In the genomic region with DNA sequence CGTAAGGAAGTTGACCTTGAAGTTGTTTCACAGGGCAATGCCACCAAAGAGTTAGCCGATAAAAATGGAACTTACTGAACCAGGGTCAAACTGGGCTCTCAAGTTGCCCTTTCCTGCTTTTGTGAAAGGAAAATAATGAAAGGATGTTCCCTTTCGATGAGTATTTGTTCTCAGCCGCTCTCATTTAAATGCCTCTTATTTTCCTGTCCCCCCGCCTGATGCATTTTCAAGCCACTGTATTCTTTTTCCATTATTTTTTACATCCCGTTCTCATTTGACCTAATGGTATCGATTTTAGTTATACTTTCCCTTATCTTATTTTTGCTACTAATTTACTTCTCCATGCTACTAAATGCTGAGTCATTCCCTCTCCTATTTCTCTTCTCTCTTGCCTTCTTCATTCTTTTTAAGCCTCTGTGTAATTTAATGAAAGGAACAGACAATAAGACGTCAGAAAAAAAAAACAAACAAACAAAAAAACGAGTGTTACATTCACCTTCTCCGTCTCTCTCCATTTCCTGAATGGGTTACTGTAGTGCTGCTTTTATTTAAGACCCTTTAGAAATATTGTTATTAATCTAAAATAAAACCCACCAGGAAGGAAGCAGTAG, we compare ENCODE assay signal across 8 cellular contexts. TPM values are rescaled to one million over a fixed set of nuclear protein-coding genes. Genes with fewer than 3 reads are reported as not detected.
A peak's percentile ranks its signal among the peaks of the same experiment; 100 is the strongest.
DNase-seq lines count a peak whose midpoint lies in the region; ATAC-seq and TF ChIP-seq lines count a peak whose summit lies in the region.

No MANE protein-coding gene starts in this region.

- peak overlapping the region; percentile 85 to 97 (median 92) for H3K27ac ChIP-seq in esophagus squamous epithelium
- peak overlapping the region; percentile 76 to 81 for H3K27ac ChIP-seq in ovary

- peaks cover 0 to 30% (median 0%) of the 10 kb centered on the region in 3 donors for H3K36me3 ChIP-seq in esophagus squamous epithelium
- H3K36me3 ChIP-seq in ovary = no peaks in the 10 kb centered on the region

- no peaks in the 10 kb centered on the region for H3K9me3 Mint-ChIP-seq in stimulated activated naive CD8-positive, alpha-beta T cell treated with anti-CD3 and anti-CD28 coated beads, Interleukin-15, Interleukin-2, amounts not matched to agents 100 ng/mL and 50 ng/mL, for 24 hours

- TF ChIP-seq EP300 in ovary (IDR thresholded peaks at IDR 0.05) = no peak

- H3K4me1 ChIP-seq in esophagus squamous epithelium (peaks cover 7 to 39% (median 13%) of the 10 kb centered on the region in 3 donors), ovary (ENCODE audit: insufficient read depth) (peaks cover 6% of the 10 kb centered on the region)

- no peak for ATAC-seq in stimulated activated naive CD8-positive, alpha-beta T cell treated with anti-CD3 and anti-CD28 coated beads, Interleukin-15, Interleukin-2, amounts not matched to agents 100 U/mL and 50 U/mL, for 24 hours
- no peak for ATAC-seq in HG02642 (IDR thresholded peaks at IDR 0.05; ENCODE audit: poor library complexity, unreplicated experiment)

- H3K4me3 ChIP-seq in esophagus squamous epithelium (peak overlapping the region; percentile 72 to 96 (median 74)), ovary (peak overlapping the region; percentile 69)

- peaks cover 11% of the 10 kb centered on the region for H3K27me3 Mint-ChIP-seq in stimulated activated naive CD8-positive, alpha-beta T cell treated with anti-CD3 and anti-CD28 coated beads, Interleukin-15, Interleukin-2, amounts not matched to agents 100 ng/mL and 50 ng/mL, for 24 hours

- peaks cover 37% of the 10 kb centered on the region for H3K4me1 Mint-ChIP-seq in stimulated activated naive CD8-positive, alpha-beta T cell treated with anti-CD3 and anti-CD28 coated beads, Interleukin-15, Interleukin-2, amounts not matched to agents 100 ng/mL and 50 ng/mL, for 24 hours (ENCODE audit: low read depth)

- H3K4me3 Mint-ChIP-seq in stimulated activated naive CD8-positive, alpha-beta T cell treated with anti-CD3 and anti-CD28 coated beads, Interleukin-15, Interleukin-2, amounts not matched to agents 100 ng/mL and 50 ng/mL, for 24 hours = peak overlapping the region; percentile 86

- TF ChIP-seq CTCF in esophagus squamous epithelium (IDR thresholded peaks at IDR 0.05) (no peak), ovary (IDR thresholded peaks at IDR 0.05) (no peak)

- intact Hi-C loops in esophagus squamous epithelium (cut with DNase I) (no loop called here), ovary (cut with DNase I) (loop anchor here in 3 of 4 donors (5.0 to 10.0 kb wide), 3 partner anchors 154 to 159 kb away; no protein-coding TSS in a partner anchor)

- TF ChIP-seq POLR2A in esophagus squamous epithelium (IDR thresholded peaks at IDR 0.05) = no peak
- no peak for TF ChIP-seq POLR2A in ovary (IDR thresholded peaks at IDR 0.05)

- peak overlapping the region; percentile 96 for H3K27ac Mint-ChIP-seq in stimulated activated naive CD8-positive, alpha-beta T cell treated with anti-CD3 and anti-CD28 coated beads, Interleukin-15, Interleukin-2, amounts not matched to agents 100 ng/mL and 50 ng/mL, for 24 hours

- H3K27me3 ChIP-seq in esophagus squamous epithelium (no peaks in the 10 kb centered on the region), ovary (no peaks in the 10 kb centered on the region)

- H3K9me3 ChIP-seq in esophagus squamous epithelium (no peaks in the 10 kb centered on the region), ovary (no peaks in the 10 kb centered on the region)

- peaks cover 26% of the 10 kb centered on the region for H3K36me3 Mint-ChIP-seq in stimulated activated naive CD8-positive, alpha-beta T cell treated with anti-CD3 and anti-CD28 coated beads, Interleukin-15, Interleukin-2, amounts not matched to agents 100 ng/mL and 50 ng/mL, for 24 hours (ENCODE audit: low read depth)

- WGBS in esophagus squamous epithelium, 2 donors = 3 to 9% methylated on average over 10 of the region's 10 CpGs
- 0 to 2% (median 1%) methylated on average over 10 of the region's 10 CpGs for WGBS in ovary, 3 donors

- DNase-seq in stimulated activated naive CD8-positive, alpha-beta T cell treated with anti-CD3 and anti-CD28 coated beads, Interleukin-15, Interleukin-2, amounts not matched to agents 100 U/mL and 50 U/mL, for 24 hours = no peak
- peak; percentile 7 for DNase-seq in SW480 (ENCODE audit: low spot score)
- DNase-seq in esophagus squamous epithelium (lab: John Stamatoyannopoulos, UW) = no peak
- DNase-seq in ovary = no peak
- DNase-seq in iPS-NIHi11 (ENCODE audit: low spot score) = no peak
- no peak for DNase-seq in OCI-M2 (lab: John Stamatoyannopoulos, UW; ENCODE audit: unreplicated experiment)

RNA-seq across cellular contexts. Expression of gene NDUFAF4, which starts 0.7 kb away (rescaled TPM):
- 10 to 100 TPM; 21.8 to 29.6 (median 25.3) TPM for total RNA-seq in esophagus squamous epithelium
- total RNA-seq in ovary = 10 to 100 TPM; 10.3 to 35.5 (median 18.2) TPM
- 10 to 100 TPM; 11.8 to 24.7 TPM for polyA plus RNA-seq in ovary

RNA-seq across cellular contexts. Expression of gene KLHL32, which starts 26.2 kb away (rescaled TPM):
- total RNA-seq in esophagus squamous epithelium (not detected), ovary (1 to 10 TPM in 4 of 7 donors, under 1 TPM in 3; 0.30 to 3.7 (median 1.2) TPM)
- polyA plus RNA-seq in ovary = 1 to 10 TPM in 1 of 2 donors, under 1 TPM in 1; 0.83 to 1.2 TPM
